ENCODE assay signal across 8 cellular contexts in the genomic region with DNA sequence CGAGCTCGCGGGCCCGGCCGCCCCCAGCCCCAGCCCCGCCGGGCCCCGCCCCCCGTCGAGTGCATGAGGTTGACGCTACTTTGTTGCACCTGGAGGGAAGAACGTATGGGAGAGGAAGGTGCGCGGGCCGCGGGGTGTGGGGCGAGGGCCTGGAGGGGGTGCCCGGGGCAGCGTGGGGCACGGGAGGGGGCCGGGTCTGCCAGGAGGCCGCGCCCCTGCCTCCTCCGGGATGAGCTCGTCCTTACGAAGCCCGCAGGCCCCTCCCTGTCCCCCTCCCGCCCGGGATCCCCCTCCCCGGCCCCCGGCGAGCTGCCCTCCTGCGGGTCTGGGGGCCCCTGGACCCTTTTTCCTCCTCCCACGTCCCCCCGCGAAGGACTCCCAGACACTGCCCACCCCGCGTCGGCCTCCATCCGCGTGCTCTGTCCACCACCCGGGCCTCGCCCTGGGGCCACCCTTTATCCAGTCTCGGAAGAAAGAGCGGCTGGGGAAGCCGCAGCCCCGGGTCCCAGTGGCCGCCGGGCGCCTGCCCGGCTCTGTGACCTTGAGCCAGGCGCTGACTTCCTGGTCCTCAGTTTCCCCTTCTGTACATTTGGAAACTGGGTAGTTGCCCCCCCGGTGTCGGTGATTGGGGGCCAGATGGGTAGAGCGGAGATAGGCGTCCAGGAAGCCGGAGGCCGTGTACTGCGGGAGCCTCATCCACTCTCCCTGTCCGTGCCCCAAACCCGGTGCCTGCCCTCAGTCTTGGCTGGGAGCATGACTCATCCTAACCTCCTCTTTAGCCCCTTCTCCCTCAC. TPM values are rescaled to one million over a fixed set of nuclear protein-coding genes. Genes with fewer than 3 reads are reported as not detected.
DNase-seq lines count a peak whose midpoint lies in the region; ATAC-seq, FAIRE-seq and TF ChIP-seq lines count a peak whose summit lies in the region.

No MANE protein-coding gene starts in this region.

- DNase-seq in D341Med (ENCODE audit: low spot score) (peak; percentile 82), HTR-8/SVneo (ENCODE audit: insufficient read length, low spot score) (peak; percentile 37), SK-N-MC (ENCODE audit: low read depth, low spot score) (no peak), colonic mucosa (peak; percentile 63), lower leg skin (ENCODE audit: low spot score in 2 of 2) (peak in 1 of 2 donors; percentile 33), stomach (peak; percentile 41), superior temporal gyrus (ENCODE audit: extremely low spot score) (no peak)

- H3K4me1 ChIP-seq in colonic mucosa (peaks cover 4% of the 10 kb centered on the region), stomach (peaks cover 18 to 26% (median 23%) of the 10 kb centered on the region in 4 donors)

- 0 to 2% methylated on average over 23 to 46 of the region's 61 CpGs for WGBS in lower leg skin, 2 donors
- 2 to 5% (median 3%) methylated on average over 17 to 61 of the region's 61 CpGs for WGBS in stomach, 5 donors

- peak; percentile 39 for ATAC-seq in GM21423 (IDR thresholded peaks at IDR 0.05; ENCODE audit: unreplicated experiment)

- no peak for TF ChIP-seq CTCF in colonic mucosa (IDR thresholded peaks at IDR 0.05)
- no peak for TF ChIP-seq CTCF in lower leg skin (IDR thresholded peaks at IDR 0.05)
- no peak for TF ChIP-seq CTCF in stomach (IDR thresholded peaks at IDR 0.05)

- intact Hi-C loops in colonic mucosa (cut with DNase I) (no loop called here), lower leg skin (cut with DNase I; ENCODE audit: low total_unique reads) (no loop called here), stomach (cut with DNase I; ENCODE audit: low total_unique reads) (loop anchor here (10.0 kb wide), 1 partner anchor 91 kb away; a partner anchor contains a TSS)

- TF ChIP-seq POLR2A in lower leg skin (IDR thresholded peaks at IDR 0.05) (no peak), stomach (IDR thresholded peaks at IDR 0.05) (no peak)

- peak overlapping the region; percentile 80 for H3K9ac ChIP-seq in SK-N-MC (ENCODE audit: insufficient read length)
- H3K9ac ChIP-seq in colonic mucosa (ENCODE audit: low read depth in 2 of 2, low read length in 2 of 2) = peak overlapping the region; percentile 66 to 70

- H3K27ac ChIP-seq in SK-N-MC = no peak overlapping the region
- H3K27ac ChIP-seq in colonic mucosa = peak overlapping the region; percentile 12
- H3K27ac ChIP-seq in stomach = peak overlapping the region in 4 of 5 donors; percentile 53 to 84 (median 78)

- no peak for FAIRE-seq in HTR-8/SVneo (lab: Jason Lieb, UNC)

- TF ChIP-seq EP300 in stomach (IDR thresholded peaks at IDR 0.05) = no peak

- H3K36me3 ChIP-seq in SK-N-MC (ENCODE audit: insufficient read depth, low read length) = peaks cover 7% of the 10 kb centered on the region; the same call in 1 of the 2 replicates
- no peaks in the 10 kb centered on the region for H3K36me3 ChIP-seq in colonic mucosa
- peaks cover 0 to 23% (median 11%) of the 10 kb centered on the region in 4 donors for H3K36me3 ChIP-seq in stomach

- H3K4me3 ChIP-seq in SK-N-MC (peak overlapping the region; percentile 87), colonic mucosa (peak overlapping the region; percentile 74), lower leg skin (ENCODE audit: low read depth, poor library complexity, severe bottlenecking) (peak overlapping the region; percentile 42), stomach (peak overlapping the region; percentile 85 to 92 (median 86))

- H3K9me3 ChIP-seq in SK-N-MC (ENCODE audit: low read depth, low read length) = no peaks in the 10 kb centered on the region
- no peaks in the 10 kb centered on the region for H3K9me3 ChIP-seq in colonic mucosa
- H3K9me3 ChIP-seq in stomach = no peaks in the 10 kb centered on the region

- H3K27me3 ChIP-seq in colonic mucosa = no peaks in the 10 kb centered on the region
- no peaks in the 10 kb centered on the region for H3K27me3 ChIP-seq in stomach

RNA-seq across cellular contexts. Expression of a gene that starts 0.5 kb away (rescaled TPM):
- total RNA-seq in colonic mucosa (10 to 100 TPM; 11.1 to 16.5 TPM), lower leg skin (10 to 100 TPM in 3 of 4 donors, 1 to 10 TPM in 1; 7.7 to 19.5 (median 14.6) TPM), stomach (10 to 100 TPM in 3 of 5 donors, 1 to 10 TPM in 2; 2.9 to 21.0 (median 10.1) TPM)
- polyA plus RNA-seq in stomach = 10 to 100 TPM in 1 of 3 donors, 1 to 10 TPM in 2; 6.0 to 26.6 (median 7.2) TPM

RNA-seq across cellular contexts. Expression of a gene that starts 56.2 kb away (rescaled TPM):
- total RNA-seq in colonic mucosa = 10 to 100 TPM in 1 of 2 donors, 1 to 10 TPM in 1; 6.9 to 12.6 TPM
- 10 to 100 TPM in 3 of 4 donors, 1 to 10 TPM in 1; 5.6 to 96.2 (median 32.4) TPM for total RNA-seq in lower leg skin
- 100 to 1,000 TPM in 3 of 5 donors, 10 to 100 TPM in 2; 30.3 to 274 (median 122) TPM for total RNA-seq in stomach
- 10 to 100 TPM; 19.4 to 57.6 (median 28.8) TPM for polyA plus RNA-seq in stomach

Comparison
In these comparisons a context has a peak if more than half of its experiments do, and no peak if none do; other contexts are left out.
1. DNase-seq: peak in D341Med (single experiment), HTR-8/SVneo (single experiment), colonic mucosa (single experiment) and stomach (single experiment); none in SK-N-MC (single experiment) and superior temporal gyrus (single experiment).
2. Peak in every context shown above with its lines, with median percentiles within 50 percentile points of each other: H3K4me3 ChIP-seq.